ENCODE assay signal across 9 cellular contexts in genomic region chr5:172733179-172733973, GRCh38. TPM values are rescaled to one million over a fixed set of nuclear protein-coding genes. Genes with fewer than 3 reads are reported as not detected.
DNase-seq lines count a peak whose midpoint lies in the region; ATAC-seq and TF ChIP-seq lines count a peak whose summit lies in the region.
"Had no signal": no experiment of that assay in that cellular context is flagged by ENCODE, and none has a peak within 500 bp of the region (broad histone marks: within the 10 kb centered on the region; RNA-seq: fewer than 3 reads in every experiment).

No MANE protein-coding gene starts in this region.

- TF ChIP-seq CTCF in HFFc6 (IDR thresholded peaks at IDR 0.05), result no peak
- TF ChIP-seq CTCF in chondrocyte (IDR thresholded peaks at IDR 0.05), result peak; percentile 29
- TF ChIP-seq CTCF in liver (IDR thresholded peaks at IDR 0.05; ENCODE audit: low read depth, low read length, missing input control), result no peak

- H3K27me3 Mint-ChIP-seq in HFFc6 (ENCODE audit: insufficient read depth) (peaks cover 3% of the 10 kb centered on the region), chondrocyte (ENCODE audit: low read depth) (no peaks in the 10 kb centered on the region)

- 69% methylated on average over 15 of the region's 15 CpGs for WGBS in liver

- no peak for TF ChIP-seq RAD21 in liver (IDR thresholded peaks at IDR 0.05)

- H3K4me1 Mint-ChIP-seq in HFFc6 (ENCODE audit: low read depth) (peaks cover 36% of the 10 kb centered on the region), chondrocyte (ENCODE audit: low read depth) (peaks cover 49% of the 10 kb centered on the region)

- no peak for ATAC-seq in GM19023 (IDR thresholded peaks at IDR 0.05; ENCODE audit: unreplicated experiment)

- H3K27ac Mint-ChIP-seq in HFFc6 (peak overlapping the region; percentile 100), chondrocyte (ENCODE audit: unreplicated experiment) (peak overlapping the region; percentile 97)

- H3K4me1 ChIP-seq in liver (ENCODE audit: control insufficient read depth in 4 of 4, insufficient read depth in 4 of 4, low read length in 3 of 4), result peaks cover 2 to 13% (median 8%) of the 10 kb centered on the region in 4 donors

- peak; percentile 98 for DNase-seq in HFFc6
- peak; percentile 95 for DNase-seq in chondrocyte (ENCODE audit: low spot score)
- DNase-seq in DMS79 (lab: John Stamatoyannopoulos, UW), result no peak
- DNase-seq in NCI-H69 (lab: John Stamatoyannopoulos, UW), result no peak
- no peak for DNase-seq in activated CD8-positive, alpha-beta memory T cell treated with anti-CD3 and anti-CD28 coated beads for 24 hours
- DNase-seq: cerebellar nuclear complex had no signal

- H3K9me3 Mint-ChIP-seq in HFFc6, result no peaks in the 10 kb centered on the region
- H3K9me3 Mint-ChIP-seq in chondrocyte (ENCODE audit: low read depth), result no peaks in the 10 kb centered on the region

- H3K36me3 Mint-ChIP-seq in HFFc6 (ENCODE audit: low read depth), result no peaks in the 10 kb centered on the region
- no peaks in the 10 kb centered on the region for H3K36me3 Mint-ChIP-seq in chondrocyte (ENCODE audit: low read depth)

- peak overlapping the region; percentile 56 to 80 for H3K27ac ChIP-seq in liver (ENCODE audit: low read depth in 1 of 2, low read length in 2 of 2)
- peak overlapping the region; percentile 72 for H3K27ac ChIP-seq in temporal lobe (ENCODE audit: low read depth, low read length)

- H3K9ac ChIP-seq in liver (ENCODE audit: low read depth in 1 of 2, low read length in 2 of 2), result no peak overlapping the region

- H3K9me3 ChIP-seq in liver (ENCODE audit: control insufficient read depth in 4 of 4, low read length in 3 of 4), result no peaks in the 10 kb centered on the region

- H3K36me3 ChIP-seq in liver (ENCODE audit: control insufficient read depth in 4 of 4, insufficient read depth in 3 of 4, low read depth in 1 of 4, low read length in 3 of 4), result no peaks in the 10 kb centered on the region

- H3K4me3 Mint-ChIP-seq in HFFc6, result peak overlapping the region; percentile 78
- H3K4me3 Mint-ChIP-seq in chondrocyte (ENCODE audit: unreplicated experiment), result peak overlapping the region; percentile 59

- no peak overlapping the region for H3K4me3 ChIP-seq in liver (ENCODE audit: low read depth in 1 of 3, low read length in 3 of 3)

- H3K27me3 ChIP-seq in liver (ENCODE audit: control insufficient read depth in 4 of 4, insufficient read depth in 4 of 4, low read length in 3 of 4), result no peaks in the 10 kb centered on the region

TF ChIP-seq in liver, 16 proteins besides CTCF, POLR2A, EP300 and RAD21:
- TF ChIP-seq RXRA (IDR thresholded peaks at IDR 0.05) (no peak), HNF4A (conservative IDR thresholded peaks at IDR 0.05) (no peak), YY1 (IDR thresholded peaks at IDR 0.05) (no peak), NR2F2 (IDR thresholded peaks at IDR 0.05) (peak; percentile 64), GABPA (IDR thresholded peaks at IDR 0.05 in 1 of 2, conservative IDR thresholded peaks at IDR 0.05 in 1 of 2) (no peak), FOXA2 (IDR thresholded peaks at IDR 0.05) (no peak), SP1 (IDR thresholded peaks at IDR 0.05) (peak; percentile 43)

RNA-seq across cellular contexts. Expression of gene DUSP1, which starts 37.6 kb away (rescaled TPM):
- total RNA-seq in HFFc6 (2021; fragmentation: NEBNext Ultra II Directional; extraction: Animal tissue kit (Norgen Biotek cat#: 25700)), result 100 to 1,000 TPM; 213 to 319 (median 307) TPM
- total RNA-seq in chondrocyte (91.5 to 171 TPM (median 150 TPM) in 3 replicates), liver (10 to 100 TPM; 53.2 to 95.0 TPM), temporal lobe (58.5 TPM)
- 100 to 1,000 TPM; 124 to 237 TPM for polyA plus RNA-seq in liver

Comparison
In these comparisons a context has a peak if more than half of its experiments do, and no peak if none do; other contexts are left out.
1. DNase-seq: peak in HFFc6 (single experiment) and chondrocyte (single experiment); none in DMS79 (single experiment), NCI-H69 (single experiment) and activated CD8-positive, alpha-beta memory T cell treated with anti-CD3 and anti-CD28 coated beads for 24 hours (single experiment).